In the genomic region with DNA sequence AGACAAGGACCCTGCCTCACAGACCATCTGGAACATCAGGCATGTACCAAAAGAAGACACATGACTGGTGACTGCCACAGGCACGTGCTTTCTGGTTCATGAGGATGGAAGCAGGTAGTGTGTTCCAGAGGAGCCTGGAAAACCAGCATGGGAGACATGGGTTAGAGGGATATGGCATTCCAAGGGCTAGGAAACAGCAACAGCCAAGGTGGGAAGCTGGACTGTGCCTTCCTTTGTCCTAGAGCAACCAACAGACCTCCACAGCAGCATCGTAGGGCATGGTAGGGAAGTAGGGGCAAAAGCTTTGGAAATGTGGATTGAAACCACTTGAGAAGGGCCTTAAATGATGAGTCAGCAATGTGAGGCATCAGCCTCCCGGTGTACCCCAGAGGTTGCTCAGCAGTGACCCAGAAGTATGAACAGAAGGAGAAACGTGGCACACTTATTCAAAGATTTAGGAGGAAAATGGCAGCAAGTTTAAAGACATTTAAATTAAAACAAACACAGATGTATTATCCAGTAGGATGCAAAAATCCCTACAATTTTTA, we compare ENCODE assay signal across 3 cellular contexts.
TF ChIP-seq lines count a peak whose summit lies in the region.

No MANE protein-coding gene starts in this region.

TF ChIP-seq in A549, 52 proteins besides CTCF, POLR2A, EP300 and RAD21:
- peak; percentile 94 for TF ChIP-seq MAFK (IDR thresholded peaks at IDR 0.05; ENCODE audit: partially characterized antibody)
- no peak for TF ChIP-seq FOSB (CRISPR knock-in tag; IDR thresholded peaks at IDR 0.05)
- 0 out of 3 replicates have a peak, but pooled peaks have one; percentile 1 for TF ChIP-seq SMC3 (IDR thresholded peaks at IDR 0.05)

TF ChIP-seq in GM23338, 12 proteins besides CTCF, POLR2A, EP300 and RAD21:
- TF ChIP-seq EZH2phosphoT487 (IDR thresholded peaks at IDR 0.05; ENCODE audit: unreplicated experiment), result no peak
- TF ChIP-seq, protein P1, sequence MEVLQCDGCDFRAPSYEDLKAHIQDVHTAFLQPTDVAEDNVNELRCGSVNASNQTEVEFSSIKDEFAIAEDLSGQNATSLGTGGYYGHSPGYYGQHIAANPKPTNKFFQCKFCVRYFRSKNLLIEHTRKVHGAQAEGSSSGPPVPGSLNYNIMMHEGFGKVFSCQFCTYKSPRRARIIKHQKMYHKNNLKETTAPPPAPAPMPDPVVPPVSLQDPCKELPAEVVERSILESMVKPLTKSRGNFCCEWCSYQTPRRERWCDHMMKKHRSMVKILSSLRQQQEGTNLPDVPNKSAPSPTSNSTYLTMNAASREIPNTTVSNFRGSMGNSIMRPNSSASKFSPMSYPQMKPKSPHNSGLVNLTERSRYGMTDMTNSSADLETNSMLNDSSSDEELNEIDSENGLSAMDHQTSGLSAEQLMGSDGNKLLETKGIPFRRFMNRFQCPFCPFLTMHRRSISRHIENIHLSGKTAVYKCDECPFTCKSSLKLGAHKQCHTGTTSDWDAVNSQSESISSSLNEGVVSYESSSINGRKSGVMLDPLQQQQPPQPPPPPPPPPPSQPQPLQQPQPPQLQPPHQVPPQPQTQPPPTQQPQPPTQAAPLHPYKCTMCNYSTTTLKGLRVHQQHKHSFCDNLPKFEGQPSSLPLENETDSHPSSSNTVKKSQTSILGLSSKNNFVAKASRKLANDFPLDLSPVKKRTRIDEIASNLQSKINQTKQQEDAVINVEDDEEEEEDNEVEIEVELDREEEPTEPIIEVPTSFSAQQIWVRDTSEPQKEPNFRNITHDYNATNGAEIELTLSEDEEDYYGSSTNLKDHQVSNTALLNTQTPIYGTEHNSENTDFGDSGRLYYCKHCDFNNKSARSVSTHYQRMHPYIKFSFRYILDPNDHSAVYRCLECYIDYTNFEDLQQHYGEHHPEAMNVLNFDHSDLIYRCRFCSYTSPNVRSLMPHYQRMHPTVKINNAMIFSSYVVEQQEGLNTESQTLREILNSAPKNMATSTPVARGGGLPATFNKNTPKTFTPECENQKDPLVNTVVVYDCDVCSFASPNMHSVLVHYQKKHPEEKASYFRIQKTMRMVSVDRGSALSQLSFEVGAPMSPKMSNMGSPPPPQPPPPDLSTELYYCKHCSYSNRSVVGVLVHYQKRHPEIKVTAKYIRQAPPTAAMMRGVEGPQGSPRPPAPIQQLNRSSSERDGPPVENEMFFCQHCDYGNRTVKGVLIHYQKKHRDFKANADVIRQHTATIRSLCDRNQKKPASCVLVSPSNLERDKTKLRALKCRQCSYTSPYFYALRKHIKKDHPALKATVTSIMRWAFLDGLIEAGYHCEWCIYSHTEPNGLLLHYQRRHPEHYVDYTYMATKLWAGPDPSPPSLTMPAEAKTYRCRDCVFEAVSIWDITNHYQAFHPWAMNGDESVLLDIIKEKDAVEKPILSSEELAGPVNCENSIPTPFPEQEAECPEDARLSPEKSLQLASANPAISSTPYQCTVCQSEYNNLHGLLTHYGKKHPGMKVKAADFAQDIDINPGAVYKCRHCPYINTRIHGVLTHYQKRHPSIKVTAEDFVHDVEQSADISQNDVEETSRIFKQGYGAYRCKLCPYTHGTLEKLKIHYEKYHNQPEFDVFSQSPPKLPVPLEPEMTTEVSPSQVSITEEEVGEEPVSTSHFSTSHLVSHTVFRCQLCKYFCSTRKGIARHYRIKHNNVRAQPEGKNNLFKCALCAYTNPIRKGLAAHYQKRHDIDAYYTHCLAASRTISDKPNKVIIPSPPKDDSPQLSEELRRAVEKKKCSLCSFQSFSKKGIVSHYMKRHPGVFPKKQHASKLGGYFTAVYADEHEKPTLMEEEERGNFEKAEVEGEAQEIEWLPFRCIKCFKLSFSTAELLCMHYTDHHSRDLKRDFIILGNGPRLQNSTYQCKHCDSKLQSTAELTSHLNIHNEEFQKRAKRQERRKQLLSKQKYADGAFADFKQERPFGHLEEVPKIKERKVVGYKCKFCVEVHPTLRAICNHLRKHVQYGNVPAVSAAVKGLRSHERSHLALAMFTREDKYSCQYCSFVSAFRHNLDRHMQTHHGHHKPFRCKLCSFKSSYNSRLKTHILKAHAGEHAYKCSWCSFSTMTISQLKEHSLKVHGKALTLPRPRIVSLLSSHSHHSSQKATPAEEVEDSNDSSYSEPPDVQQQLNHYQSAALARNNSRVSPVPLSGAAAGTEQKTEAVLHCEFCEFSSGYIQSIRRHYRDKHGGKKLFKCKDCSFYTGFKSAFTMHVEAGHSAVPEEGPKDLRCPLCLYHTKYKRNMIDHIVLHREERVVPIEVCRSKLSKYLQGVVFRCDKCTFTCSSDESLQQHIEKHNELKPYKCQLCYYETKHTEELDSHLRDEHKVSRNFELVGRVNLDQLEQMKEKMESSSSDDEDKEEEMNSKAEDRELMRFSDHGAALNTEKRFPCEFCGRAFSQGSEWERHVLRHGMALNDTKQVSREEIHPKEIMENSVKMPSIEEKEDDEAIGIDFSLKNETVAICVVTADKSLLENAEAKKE (CRISPR knock-in tag; IDR thresholded peaks at IDR 0.05), result no peak
- TF ChIP-seq, protein P2, sequence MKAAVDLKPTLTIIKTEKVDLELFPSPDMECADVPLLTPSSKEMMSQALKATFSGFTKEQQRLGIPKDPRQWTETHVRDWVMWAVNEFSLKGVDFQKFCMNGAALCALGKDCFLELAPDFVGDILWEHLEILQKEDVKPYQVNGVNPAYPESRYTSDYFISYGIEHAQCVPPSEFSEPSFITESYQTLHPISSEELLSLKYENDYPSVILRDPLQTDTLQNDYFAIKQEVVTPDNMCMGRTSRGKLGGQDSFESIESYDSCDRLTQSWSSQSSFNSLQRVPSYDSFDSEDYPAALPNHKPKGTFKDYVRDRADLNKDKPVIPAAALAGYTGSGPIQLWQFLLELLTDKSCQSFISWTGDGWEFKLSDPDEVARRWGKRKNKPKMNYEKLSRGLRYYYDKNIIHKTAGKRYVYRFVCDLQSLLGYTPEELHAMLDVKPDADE (IDR thresholded peaks at IDR 0.05), result no peak
- TF ChIP-seq STAT1 (IDR thresholded peaks at IDR 0.05; ENCODE audit: unreplicated experiment), result no peak
- no peak for TF ChIP-seq EZH2 (IDR thresholded peaks at IDR 0.05; ENCODE audit: low read depth, unreplicated experiment)
- TF ChIP-seq ZNF114 (CRISPR knock-in tag; IDR thresholded peaks at IDR 0.05), result no peak
- no peak for TF ChIP-seq POLR2AphosphoS5 (IDR thresholded peaks at IDR 0.05; ENCODE audit: low read depth)
- no peak for TF ChIP-seq NANOG (IDR thresholded peaks at IDR 0.05; ENCODE audit: borderline replicate concordance)
- TF ChIP-seq JUNB (IDR thresholded peaks at IDR 0.05; ENCODE audit: unreplicated experiment), result no peak
- no peak for TF ChIP-seq ZNF331 (CRISPR knock-in tag; IDR thresholded peaks at IDR 0.05; ENCODE audit: low read depth)

TF ChIP-seq in H1, 55 proteins besides CTCF, POLR2A, EP300 and RAD21:
- no peak for TF ChIP-seq SUZ12 (IDR thresholded peaks at IDR 0.05; ENCODE audit: low read length)
- TF ChIP-seq MAFK (IDR thresholded peaks at IDR 0.05; ENCODE audit: low read depth, low read length), result peak; percentile 89
